In genomic region chr4:6893449-6894085, GRCh38 we compare ENCODE assay signal across 2 cellular contexts.
TF ChIP-seq lines count a peak whose summit lies in the region.

No MANE protein-coding gene starts in this region.

TF ChIP-seq in IMR-90, 13 proteins besides CTCF, POLR2A, EP300 and RAD21:
- TF ChIP-seq, protein P1, sequence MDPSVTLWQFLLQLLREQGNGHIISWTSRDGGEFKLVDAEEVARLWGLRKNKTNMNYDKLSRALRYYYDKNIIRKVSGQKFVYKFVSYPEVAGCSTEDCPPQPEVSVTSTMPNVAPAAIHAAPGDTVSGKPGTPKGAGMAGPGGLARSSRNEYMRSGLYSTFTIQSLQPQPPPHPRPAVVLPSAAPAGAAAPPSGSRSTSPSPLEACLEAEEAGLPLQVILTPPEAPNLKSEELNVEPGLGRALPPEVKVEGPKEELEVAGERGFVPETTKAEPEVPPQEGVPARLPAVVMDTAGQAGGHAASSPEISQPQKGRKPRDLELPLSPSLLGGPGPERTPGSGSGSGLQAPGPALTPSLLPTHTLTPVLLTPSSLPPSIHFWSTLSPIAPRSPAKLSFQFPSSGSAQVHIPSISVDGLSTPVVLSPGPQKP (IDR thresholded peaks at IDR 0.05; ENCODE audit: borderline replicate concordance, low read depth, low read length), result no peak
- TF ChIP-seq RCOR1 (IDR thresholded peaks at IDR 0.05; ENCODE audit: insufficient replicate concordance, low read length) (no peak), SMC3 (IDR thresholded peaks at IDR 0.05; ENCODE audit: low read depth, low read length) (no peak), BHLHE40 (IDR thresholded peaks at IDR 0.05; ENCODE audit: low read depth, low read length) (peak; percentile 67; the same call in 1 of the 2 replicates), CHD1 (IDR thresholded peaks at IDR 0.05; ENCODE audit: low read depth, low read length) (no peak), MAFK (IDR thresholded peaks at IDR 0.05; ENCODE audit: low read depth, low read length) (peak; percentile 41; the same call in 1 of the 2 replicates), MAZ (IDR thresholded peaks at IDR 0.05; ENCODE audit: borderline replicate concordance, low read depth, low read length) (no peak), CEBPB (IDR thresholded peaks at IDR 0.05; ENCODE audit: low read depth, low read length) (peak; percentile 58; the same call in 1 of the 2 replicates), FOS (IDR thresholded peaks at IDR 0.05; ENCODE audit: low read depth, low read length) (no peak), RFX5 (IDR thresholded peaks at IDR 0.05; ENCODE audit: low read depth, low read length) (no peak), MXI1 (IDR thresholded peaks at IDR 0.05; ENCODE audit: borderline replicate concordance, low read depth, low read length) (peak; percentile 39; the same call in 1 of the 2 replicates), NFE2L2 (IDR thresholded peaks at IDR 0.05; ENCODE audit: low read depth, low read length) (peak; percentile 94), USF2 (IDR thresholded peaks at IDR 0.05; ENCODE audit: low read depth, low read length) (peak; percentile 42; the same call in 1 of the 2 replicates)

TF ChIP-seq in GM12878, 131 proteins besides CTCF, POLR2A, EP300 and RAD21:
- no peak for TF ChIP-seq TAF1 (IDR thresholded peaks at IDR 0.05; ENCODE audit: borderline replicate concordance, low read depth, low read length)
- no peak for TF ChIP-seq ESRRA (IDR thresholded peaks at IDR 0.05; ENCODE audit: low read length)
- no peak for TF ChIP-seq SP1 (IDR thresholded peaks at IDR 0.05; ENCODE audit: low read depth, low read length)
- TF ChIP-seq, protein P2, sequence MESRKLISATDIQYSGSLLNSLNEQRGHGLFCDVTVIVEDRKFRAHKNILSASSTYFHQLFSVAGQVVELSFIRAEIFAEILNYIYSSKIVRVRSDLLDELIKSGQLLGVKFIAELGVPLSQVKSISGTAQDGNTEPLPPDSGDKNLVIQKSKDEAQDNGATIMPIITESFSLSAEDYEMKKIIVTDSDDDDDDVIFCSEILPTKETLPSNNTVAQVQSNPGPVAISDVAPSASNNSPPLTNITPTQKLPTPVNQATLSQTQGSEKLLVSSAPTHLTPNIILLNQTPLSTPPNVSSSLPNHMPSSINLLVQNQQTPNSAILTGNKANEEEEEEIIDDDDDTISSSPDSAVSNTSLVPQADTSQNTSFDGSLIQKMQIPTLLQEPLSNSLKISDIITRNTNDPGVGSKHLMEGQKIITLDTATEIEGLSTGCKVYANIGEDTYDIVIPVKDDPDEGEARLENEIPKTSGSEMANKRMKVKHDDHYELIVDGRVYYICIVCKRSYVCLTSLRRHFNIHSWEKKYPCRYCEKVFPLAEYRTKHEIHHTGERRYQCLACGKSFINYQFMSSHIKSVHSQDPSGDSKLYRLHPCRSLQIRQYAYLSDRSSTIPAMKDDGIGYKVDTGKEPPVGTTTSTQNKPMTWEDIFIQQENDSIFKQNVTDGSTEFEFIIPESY (IDR thresholded peaks at IDR 0.05), result peak; percentile 69; the same call in 1 of the 2 replicates
- TF ChIP-seq BHLHE40 (IDR thresholded peaks at IDR 0.05; ENCODE audit: borderline replicate concordance in 1 of 2, low read depth in 2 of 2, low read length in 1 of 2), result 0 out of 4 replicates have a peak, but pooled peaks of 1 of the 2 experiments have one; percentile 9
- TF ChIP-seq FOXK2 (IDR thresholded peaks at IDR 0.05), result no peak
- no peak for TF ChIP-seq PAX8 (IDR thresholded peaks at IDR 0.05)
- no peak for TF ChIP-seq TCF7 (IDR thresholded peaks at IDR 0.05; ENCODE audit: borderline replicate concordance)
TF ChIP-seq in GM12878: peak in this region for 2.
